Comparison of ENCODE assay signal across 12 cellular contexts in genomic region chr6:25166955-25167753, GRCh38.
DNase-seq lines count a peak whose midpoint lies in the region; ATAC-seq and TF ChIP-seq lines count a peak whose summit lies in the region.
"Had no signal": no experiment of that assay in that cellular context is flagged by ENCODE, and none has a peak within 500 bp of the region (broad histone marks: within the 10 kb centered on the region; RNA-seq: fewer than 3 reads in every experiment).

No MANE protein-coding gene starts in this region.

- no peaks in the 10 kb centered on the region for H3K4me1 ChIP-seq in prostate gland (replicated peaks)

- no peak overlapping the region for H3K27ac ChIP-seq in prostate gland
- H3K27ac ChIP-seq: gastroesophageal sphincter had no signal

- no peak overlapping the region for H3K4me3 Mint-ChIP-seq in activated naive CD4-positive, alpha-beta T cell treated with anti-CD3 and anti-CD28 coated beads, Interleukin-2, amount 50 U/mL, for 24 hours
- no peak overlapping the region for H3K4me3 Mint-ChIP-seq in activated naive CD4-positive, alpha-beta T cell treated with anti-CD3 and anti-CD28 coated beads for 36 hours
- peak overlapping the region; percentile 15 for H3K4me3 Mint-ChIP-seq in stimulated activated effector memory CD8-positive, alpha-beta T cell treated with anti-CD3 and anti-CD28 coated beads, Interleukin-12 subunit alpha, Interleukin-12 subunit beta, amount 100 ng/mL, for 72 hours

- H3K36me3 Mint-ChIP-seq in activated naive CD4-positive, alpha-beta T cell treated with anti-CD3 and anti-CD28 coated beads, Interleukin-2, amount 50 U/mL, for 24 hours, result no peaks in the 10 kb centered on the region
- H3K36me3 Mint-ChIP-seq in activated naive CD4-positive, alpha-beta T cell treated with anti-CD3 and anti-CD28 coated beads for 36 hours (ENCODE audit: low read depth), result peaks cover 3% of the 10 kb centered on the region
- no peaks in the 10 kb centered on the region for H3K36me3 Mint-ChIP-seq in stimulated activated effector memory CD8-positive, alpha-beta T cell treated with anti-CD3 and anti-CD28 coated beads, Interleukin-12 subunit alpha, Interleukin-12 subunit beta, amount 100 ng/mL, for 72 hours

- no peaks in the 10 kb centered on the region for H3K36me3 ChIP-seq in prostate gland
- H3K36me3 ChIP-seq: gastroesophageal sphincter had no signal

- peaks cover 19% of the 10 kb centered on the region for H3K4me1 Mint-ChIP-seq in activated naive CD4-positive, alpha-beta T cell treated with anti-CD3 and anti-CD28 coated beads, Interleukin-2, amount 50 U/mL, for 24 hours
- H3K4me1 Mint-ChIP-seq in activated naive CD4-positive, alpha-beta T cell treated with anti-CD3 and anti-CD28 coated beads for 36 hours (ENCODE audit: low read depth), result peaks cover 52% of the 10 kb centered on the region
- peaks cover 18% of the 10 kb centered on the region for H3K4me1 Mint-ChIP-seq in stimulated activated effector memory CD8-positive, alpha-beta T cell treated with anti-CD3 and anti-CD28 coated beads, Interleukin-12 subunit alpha, Interleukin-12 subunit beta, amount 100 ng/mL, for 72 hours

- TF ChIP-seq POLR2A in prostate gland (IDR thresholded peaks at IDR 0.05), result no peak

- no peaks in the 10 kb centered on the region for H3K9me3 ChIP-seq in prostate gland
- H3K9me3 ChIP-seq: gastroesophageal sphincter had no signal

- peak overlapping the region; percentile 70 for H3K27ac Mint-ChIP-seq in activated naive CD4-positive, alpha-beta T cell treated with anti-CD3 and anti-CD28 coated beads, Interleukin-2, amount 50 U/mL, for 24 hours
- no peak overlapping the region for H3K27ac Mint-ChIP-seq in activated naive CD4-positive, alpha-beta T cell treated with anti-CD3 and anti-CD28 coated beads for 36 hours
- H3K27ac Mint-ChIP-seq in stimulated activated effector memory CD8-positive, alpha-beta T cell treated with anti-CD3 and anti-CD28 coated beads, Interleukin-12 subunit alpha, Interleukin-12 subunit beta, amount 100 ng/mL, for 72 hours, result no peak overlapping the region

- WGBS in prostate gland, result 55% methylated on average over 6 of the region's 6 CpGs

- no peaks in the 10 kb centered on the region for H3K9me3 Mint-ChIP-seq in activated naive CD4-positive, alpha-beta T cell treated with anti-CD3 and anti-CD28 coated beads, Interleukin-2, amount 50 U/mL, for 24 hours
- H3K9me3 Mint-ChIP-seq in activated naive CD4-positive, alpha-beta T cell treated with anti-CD3 and anti-CD28 coated beads for 36 hours, result peaks cover 3% of the 10 kb centered on the region
- H3K9me3 Mint-ChIP-seq in stimulated activated effector memory CD8-positive, alpha-beta T cell treated with anti-CD3 and anti-CD28 coated beads, Interleukin-12 subunit alpha, Interleukin-12 subunit beta, amount 100 ng/mL, for 72 hours, result no peaks in the 10 kb centered on the region

- DNase-seq in activated naive CD4-positive, alpha-beta T cell treated with anti-CD3 and anti-CD28 coated beads for 36 hours, result no peak
- DNase-seq in NCI-H146 (lab: John Stamatoyannopoulos, UW) (peak; percentile 53), prostate gland (ENCODE audit: low spot score) (no peak), islet precursor cell (no peak)
- no peak for DNase-seq in stimulated activated effector memory CD8-positive, alpha-beta T cell treated with anti-CD3 and anti-CD28 coated beads, Interleukin-12 subunit alpha, Interleukin-12 subunit beta, amount 100 ng/mL, for 72 hours (ENCODE audit: low spot score in 2 of 2)
- no peak for DNase-seq in stimulated activated CD4-positive, alpha-beta T cell treated with anti-CD3 and anti-CD28 coated beads, Interleukin-15, amount 100 ng/mL, for 24 hours
- DNase-seq: activated CD8-positive, alpha-beta memory T cell treated with anti-CD3 and anti-CD28 coated beads, Interleukin-2, amount 50 U/mL, for 48 hours; stimulated activated CD4-positive, alpha-beta T cell treated with anti-CD3 and anti-CD28 coated beads, Interleukin-4, amount 100 ng/mL, for 4 hours; stimulated activated naive CD4-positive, alpha-beta T cell treated with Interleukin-2 at 50 U/mL for 16 hours had no signal

- no peaks in the 10 kb centered on the region for H3K27me3 Mint-ChIP-seq in activated naive CD4-positive, alpha-beta T cell treated with anti-CD3 and anti-CD28 coated beads, Interleukin-2, amount 50 U/mL, for 24 hours
- H3K27me3 Mint-ChIP-seq in activated naive CD4-positive, alpha-beta T cell treated with anti-CD3 and anti-CD28 coated beads for 36 hours (ENCODE audit: low read depth), result no peaks in the 10 kb centered on the region

- TF ChIP-seq CTCF in prostate gland (IDR thresholded peaks at IDR 0.05), result no peak

- H3K4me3 ChIP-seq in prostate gland, result no peak overlapping the region
- H3K4me3 ChIP-seq: gastroesophageal sphincter had no signal

- intact Hi-C loops in activated naive CD4-positive, alpha-beta T cell treated with anti-CD3 and anti-CD28 coated beads for 36 hours (cut with micrococcal nuclease), result loop anchor here (1.0 kb wide), 2 partner anchors 20 to 29 kb away; no protein-coding TSS in a partner anchor
- intact Hi-C loops in prostate gland (cut with DNase I), result no loop called here

- CTCF ChIA-PET in activated naive CD4-positive, alpha-beta T cell treated with anti-CD3 and anti-CD28 coated beads for 36 hours (lab: Charles Lee), result interaction anchor here (1.0 kb wide), 1 partner anchor 14 kb away, joined by 3 read pairs; no protein-coding TSS in a partner anchor

- ATAC-seq in SK-N-SH treated with all-trans-retinoic acid at 6 μM for 48 hours, result peak; percentile 57
- ATAC-seq in stimulated activated effector memory CD8-positive, alpha-beta T cell treated with anti-CD3 and anti-CD28 coated beads, Interleukin-12 subunit alpha, Interleukin-12 subunit beta, amount 100 ng/mL, for 72 hours, result no peak
- ATAC-seq: gastroesophageal sphincter had no signal

- no peaks in the 10 kb centered on the region for H3K27me3 ChIP-seq in prostate gland (replicated peaks; ENCODE audit: insufficient read depth)
- H3K27me3 ChIP-seq: gastroesophageal sphincter had no signal

TF ChIP-seq in SK-N-SH treated with all-trans-retinoic acid at 6 μM for 48 hours, 23 proteins besides CTCF, POLR2A, EP300 and RAD21 (continues in another document):
- no peak for TF ChIP-seq TCF4 (CRISPR knock-in tag; IDR thresholded peaks at IDR 0.05; ENCODE audit: borderline replicate concordance)
- TF ChIP-seq TOX (CRISPR knock-in tag; IDR thresholded peaks at IDR 0.05; ENCODE audit: borderline replicate concordance), result no peak
- TF ChIP-seq ZNF8 (CRISPR knock-in tag; IDR thresholded peaks at IDR 0.05), result no peak
- no peak for TF ChIP-seq SNAI2 (CRISPR knock-in tag; IDR thresholded peaks at IDR 0.05)
- TF ChIP-seq CSDC2 (CRISPR knock-in tag; IDR thresholded peaks at IDR 0.05), result no peak
- no peak for TF ChIP-seq ZNF70 (CRISPR knock-in tag; IDR thresholded peaks at IDR 0.05)
- TF ChIP-seq PPARA (CRISPR knock-in tag; IDR thresholded peaks at IDR 0.05; ENCODE audit: borderline replicate concordance), result no peak
- no peak for TF ChIP-seq PATZ1 (CRISPR knock-in tag; IDR thresholded peaks at IDR 0.05; ENCODE audit: borderline replicate concordance)
- no peak for TF ChIP-seq BACH2 (CRISPR knock-in tag; IDR thresholded peaks at IDR 0.05; ENCODE audit: borderline replicate concordance)
- TF ChIP-seq ZC3H10 (CRISPR knock-in tag; IDR thresholded peaks at IDR 0.05), result no peak
- no peak for TF ChIP-seq ZFP30 (CRISPR knock-in tag; IDR thresholded peaks at IDR 0.05)
- TF ChIP-seq RARB (CRISPR knock-in tag; IDR thresholded peaks at IDR 0.05), result no peak
- no peak for TF ChIP-seq ZFP3 (CRISPR knock-in tag; IDR thresholded peaks at IDR 0.05)
- TF ChIP-seq ARNTL (CRISPR knock-in tag; IDR thresholded peaks at IDR 0.05; ENCODE audit: borderline replicate concordance, low read depth), result no peak
- no peak for TF ChIP-seq POU6F1 (CRISPR knock-in tag; IDR thresholded peaks at IDR 0.05; ENCODE audit: borderline replicate concordance, low read depth)
- TF ChIP-seq OSR1 (CRISPR knock-in tag; IDR thresholded peaks at IDR 0.05), result no peak
- no peak for TF ChIP-seq ISL1 (CRISPR knock-in tag; IDR thresholded peaks at IDR 0.05)
